ENCODE assay signal across 34 cellular contexts in the genomic region with DNA sequence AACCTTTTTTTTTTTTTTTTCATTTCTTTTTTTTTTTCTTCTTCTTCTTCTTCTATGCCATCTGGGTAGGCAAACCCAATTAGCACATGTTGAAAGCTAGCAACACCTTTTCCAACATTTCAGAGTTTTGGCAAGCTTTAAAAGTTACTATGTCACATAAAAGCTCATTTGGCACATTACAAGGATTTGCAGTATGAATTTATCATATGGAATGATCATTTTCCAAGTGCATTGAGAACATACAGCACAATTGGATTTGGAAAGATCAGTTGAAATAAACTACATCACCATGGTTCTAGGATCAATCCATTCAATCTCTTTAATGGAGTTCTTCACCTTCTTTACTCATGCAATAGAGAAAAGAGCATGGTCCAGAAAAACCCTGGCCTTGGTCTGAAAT.
"Had no signal": no experiment of that assay in that cellular context is flagged by ENCODE, and none has a peak within 500 bp of the region (broad histone marks: within the 10 kb centered on the region; RNA-seq: fewer than 3 reads in every experiment).

No MANE protein-coding gene starts in this region.

- H3K4me3 ChIP-seq: MG63 had no signal

- H3K9me3 ChIP-seq: MG63 had no signal

- H3K27me3 ChIP-seq: MG63 had no signal

- DNase-seq: Karpas-422, Kasumi-1, MG63, MM.1S, MV-4-11, NCI-H1048, NCI-H1092, NCI-H1092 treated with DMSO at 0.1 percent for 48 hours, NCI-H1105, NCI-H1105 treated with DMSO at 0.1 percent for 48 hours, NCI-H1417, NCI-H1417 treated with DMSO at 0.1 percent for 48 hours, NCI-H1436, NCI-H1436 treated with DMSO at 0.1 percent for 48 hours, NCI-H146, NCI-H1694, NCI-H1694 treated with DMSO at 0.1 percent for 48 hours, NCI-H187, NCI-H187 treated with DMSO at 0.1 percent for 48 hours, NCI-H1930, NCI-H2029, NCI-H2029 treated with DMSO at 0.1 percent for 48 hours, NCI-H2081, NCI-H2081 treated with DMSO at 0.1 percent for 48 hours, NCI-H2107, NCI-H2171, NCI-H2171 treated with DMSO at 0.1 percent for 48 hours, NCI-H2227 treated with DMSO at 0.1 percent for 48 hours, NCI-H226, NCI-H345, NCI-H446, NCI-H446 treated with DMSO at 0.1 percent for 48 hours, NCI-H510A had no signal

- H3K36me3 ChIP-seq: MG63 had no signal

- H3K27ac ChIP-seq: KMS-11 had no signal
